In the genomic region with DNA sequence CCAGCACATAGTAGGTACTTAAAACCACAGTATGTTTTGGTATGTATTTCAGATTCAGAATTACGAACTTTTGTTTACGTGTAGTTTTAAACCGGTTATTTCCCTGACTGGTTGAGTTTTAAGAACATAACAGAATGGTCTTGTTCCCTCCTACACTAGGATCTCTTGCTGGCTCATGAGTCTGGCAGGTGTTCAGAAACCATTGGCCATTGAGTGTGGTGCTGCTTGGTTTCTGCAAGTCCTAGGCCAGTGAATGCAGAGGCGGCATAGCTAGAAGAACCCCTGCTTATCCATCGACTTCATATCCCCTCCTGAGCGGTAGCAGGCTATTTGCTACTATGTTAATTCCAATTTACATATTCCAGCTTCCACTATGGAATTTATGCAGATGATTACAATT, we compare ENCODE assay signal across 1 cellular context.
TF ChIP-seq lines count a peak whose summit lies in the region.

No MANE protein-coding gene starts in this region.

TF ChIP-seq in WTC11, 78 proteins besides CTCF, POLR2A, EP300 and RAD21 (continued from another document):
- TF ChIP-seq, protein P1, sequence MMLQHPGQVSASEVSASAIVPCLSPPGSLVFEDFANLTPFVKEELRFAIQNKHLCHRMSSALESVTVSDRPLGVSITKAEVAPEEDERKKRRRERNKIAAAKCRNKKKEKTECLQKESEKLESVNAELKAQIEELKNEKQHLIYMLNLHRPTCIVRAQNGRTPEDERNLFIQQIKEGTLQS (CRISPR knock-in tag; conservative IDR thresholded peaks at IDR 0.05), result no peak
- TF ChIP-seq ELF4 (CRISPR knock-in tag; IDR thresholded peaks at IDR 0.05; ENCODE audit: low read depth) (no peak), ZNF219 (CRISPR knock-in tag; IDR thresholded peaks at IDR 0.05; ENCODE audit: borderline replicate concordance) (no peak), ZNF317 (CRISPR knock-in tag; IDR thresholded peaks at IDR 0.05; ENCODE audit: borderline replicate concordance, low read depth) (no peak), ZNF232 (CRISPR knock-in tag; IDR thresholded peaks at IDR 0.05) (no peak), ATF1 (CRISPR knock-in tag; IDR thresholded peaks at IDR 0.05) (no peak), TEAD1 (CRISPR knock-in tag; IDR thresholded peaks at IDR 0.05) (no peak), SP1 (CRISPR knock-in tag; conservative IDR thresholded peaks at IDR 0.05) (no peak), ZNF671 (CRISPR knock-in tag; IDR thresholded peaks at IDR 0.05) (no peak), SOX15 (CRISPR knock-in tag; IDR thresholded peaks at IDR 0.05) (no peak), FOXK1 (CRISPR knock-in tag; IDR thresholded peaks at IDR 0.05) (no peak), FOXJ3 (CRISPR knock-in tag; IDR thresholded peaks at IDR 0.05; ENCODE audit: borderline replicate concordance) (no peak)
- TF ChIP-seq, protein P2, sequence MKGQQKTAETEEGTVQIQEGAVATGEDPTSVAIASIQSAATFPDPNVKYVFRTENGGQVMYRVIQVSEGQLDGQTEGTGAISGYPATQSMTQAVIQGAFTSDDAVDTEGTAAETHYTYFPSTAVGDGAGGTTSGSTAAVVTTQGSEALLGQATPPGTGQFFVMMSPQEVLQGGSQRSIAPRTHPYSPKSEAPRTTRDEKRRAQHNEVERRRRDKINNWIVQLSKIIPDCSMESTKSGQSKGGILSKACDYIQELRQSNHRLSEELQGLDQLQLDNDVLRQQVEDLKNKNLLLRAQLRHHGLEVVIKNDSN (CRISPR knock-in tag; IDR thresholded peaks at IDR 0.05), result no peak
- TF ChIP-seq, protein P3, sequence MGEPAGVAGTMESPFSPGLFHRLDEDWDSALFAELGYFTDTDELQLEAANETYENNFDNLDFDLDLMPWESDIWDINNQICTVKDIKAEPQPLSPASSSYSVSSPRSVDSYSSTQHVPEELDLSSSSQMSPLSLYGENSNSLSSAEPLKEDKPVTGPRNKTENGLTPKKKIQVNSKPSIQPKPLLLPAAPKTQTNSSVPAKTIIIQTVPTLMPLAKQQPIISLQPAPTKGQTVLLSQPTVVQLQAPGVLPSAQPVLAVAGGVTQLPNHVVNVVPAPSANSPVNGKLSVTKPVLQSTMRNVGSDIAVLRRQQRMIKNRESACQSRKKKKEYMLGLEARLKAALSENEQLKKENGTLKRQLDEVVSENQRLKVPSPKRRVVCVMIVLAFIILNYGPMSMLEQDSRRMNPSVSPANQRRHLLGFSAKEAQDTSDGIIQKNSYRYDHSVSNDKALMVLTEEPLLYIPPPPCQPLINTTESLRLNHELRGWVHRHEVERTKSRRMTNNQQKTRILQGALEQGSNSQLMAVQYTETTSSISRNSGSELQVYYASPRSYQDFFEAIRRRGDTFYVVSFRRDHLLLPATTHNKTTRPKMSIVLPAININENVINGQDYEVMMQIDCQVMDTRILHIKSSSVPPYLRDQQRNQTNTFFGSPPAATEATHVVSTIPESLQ (CRISPR knock-in tag; IDR thresholded peaks at IDR 0.05), result no peak
- TF ChIP-seq, protein P4, sequence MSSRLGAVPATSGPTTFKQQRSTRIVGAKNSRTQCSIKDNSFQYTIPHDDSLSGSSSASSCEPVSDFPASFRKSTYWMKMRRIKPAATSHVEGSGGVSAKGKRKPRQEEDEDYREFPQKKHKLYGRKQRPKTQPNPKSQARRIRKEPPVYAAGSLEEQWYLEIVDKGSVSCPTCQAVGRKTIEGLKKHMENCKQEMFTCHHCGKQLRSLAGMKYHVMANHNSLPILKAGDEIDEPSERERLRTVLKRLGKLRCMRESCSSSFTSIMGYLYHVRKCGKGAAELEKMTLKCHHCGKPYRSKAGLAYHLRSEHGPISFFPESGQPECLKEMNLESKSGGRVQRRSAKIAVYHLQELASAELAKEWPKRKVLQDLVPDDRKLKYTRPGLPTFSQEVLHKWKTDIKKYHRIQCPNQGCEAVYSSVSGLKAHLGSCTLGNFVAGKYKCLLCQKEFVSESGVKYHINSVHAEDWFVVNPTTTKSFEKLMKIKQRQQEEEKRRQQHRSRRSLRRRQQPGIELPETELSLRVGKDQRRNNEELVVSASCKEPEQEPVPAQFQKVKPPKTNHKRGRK (CRISPR knock-in tag; IDR thresholded peaks at IDR 0.05; ENCODE audit: borderline replicate concordance), result no peak
- TF ChIP-seq, protein P5, sequence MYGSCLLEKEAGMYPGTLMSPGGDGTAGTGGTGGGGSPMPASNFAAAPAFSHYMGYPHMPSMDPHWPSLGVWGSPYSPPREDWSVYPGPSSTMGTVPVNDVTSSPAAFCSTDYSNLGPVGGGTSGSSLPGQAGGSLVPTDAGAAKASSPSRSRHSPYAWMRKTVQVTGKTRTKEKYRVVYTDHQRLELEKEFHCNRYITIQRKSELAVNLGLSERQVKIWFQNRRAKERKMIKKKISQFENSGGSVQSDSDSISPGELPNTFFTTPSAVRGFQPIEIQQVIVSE (CRISPR knock-in tag; IDR thresholded peaks at IDR 0.05; ENCODE audit: borderline replicate concordance), result no peak
- TF ChIP-seq, protein P6, sequence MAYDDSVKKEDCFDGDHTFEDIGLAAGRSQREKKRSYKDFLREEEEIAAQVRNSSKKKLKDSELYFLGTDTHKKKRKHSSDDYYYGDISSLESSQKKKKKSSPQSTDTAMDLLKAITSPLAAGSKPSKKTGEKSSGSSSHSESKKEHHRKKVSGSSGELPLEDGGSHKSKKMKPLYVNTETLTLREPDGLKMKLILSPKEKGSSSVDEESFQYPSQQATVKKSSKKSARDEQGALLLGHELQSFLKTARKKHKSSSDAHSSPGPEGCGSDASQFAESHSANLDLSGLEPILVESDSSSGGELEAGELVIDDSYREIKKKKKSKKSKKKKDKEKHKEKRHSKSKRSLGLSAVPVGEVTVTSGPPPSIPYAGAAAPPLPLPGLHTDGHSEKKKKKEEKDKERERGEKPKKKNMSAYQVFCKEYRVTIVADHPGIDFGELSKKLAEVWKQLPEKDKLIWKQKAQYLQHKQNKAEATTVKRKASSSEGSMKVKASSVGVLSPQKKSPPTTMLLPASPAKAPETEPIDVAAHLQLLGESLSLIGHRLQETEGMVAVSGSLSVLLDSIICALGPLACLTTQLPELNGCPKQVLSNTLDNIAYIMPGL (CRISPR knock-in tag; IDR thresholded peaks at IDR 0.05), result no peak
